In genomic region chr13:31860002-31860401, GRCh38 we compare ENCODE assay signal across 15 cellular contexts.
A peak's percentile ranks its signal among the peaks of the same experiment; 100 is the strongest.
DNase-seq lines count a peak whose midpoint lies in the region; ATAC-seq, FAIRE-seq and TF ChIP-seq lines count a peak whose summit lies in the region.
"Had no signal": no experiment of that assay in that cellular context is flagged by ENCODE, and none has a peak within 500 bp of the region (broad histone marks: within the 10 kb centered on the region; RNA-seq: fewer than 3 reads in every experiment).

No MANE protein-coding gene starts in this region.

- H4K20me1 ChIP-seq in GM23248 (ENCODE audit: insufficient read depth) = no peaks in the 10 kb centered on the region

- H3K4me1 ChIP-seq in GM23248 (ENCODE audit: insufficient read depth) = peaks cover 9% of the 10 kb centered on the region; the same call in 1 of the 2 replicates
- peaks cover 0 to 56% (median 31%) of the 10 kb centered on the region in 9 donors for H3K4me1 ChIP-seq in heart right ventricle

- no peak overlapping the region for H3K4me2 ChIP-seq in GM23248 (ENCODE audit: unreplicated experiment)
- H3K4me2 ChIP-seq: KMS-11 had no signal

- H3K36me3 Mint-ChIP-seq in activated T-helper 17 cell treated with anti-CD3 and anti-CD28 coated beads, Interleukin-2, amount 50 U/mL, for 72 hours (ENCODE audit: low read depth) = no peaks in the 10 kb centered on the region
- no peaks in the 10 kb centered on the region for H3K36me3 Mint-ChIP-seq in activated T-cell treated with anti-CD3 and anti-CD28 coated beads, Interleukin-2, amount 50 U/mL, for 24 hours (ENCODE audit: low read depth)
- H3K36me3 Mint-ChIP-seq: activated naive CD4-positive, alpha-beta T cell treated with anti-CD3 and anti-CD28 coated beads, Interleukin-2, amount 50 U/mL, for 24 hours had no signal

- no peak overlapping the region for H3K4me3 Mint-ChIP-seq in activated T-helper 17 cell treated with anti-CD3 and anti-CD28 coated beads, Interleukin-2, amount 50 U/mL, for 72 hours
- H3K4me3 Mint-ChIP-seq in activated T-cell treated with anti-CD3 and anti-CD28 coated beads, Interleukin-2, amount 50 U/mL, for 24 hours = no peak overlapping the region
- H3K4me3 Mint-ChIP-seq: activated naive CD4-positive, alpha-beta T cell treated with anti-CD3 and anti-CD28 coated beads, Interleukin-2, amount 50 U/mL, for 24 hours had no signal

- H3K4me3 ChIP-seq in GM23248 = no peak overlapping the region
- no peak overlapping the region for H3K4me3 ChIP-seq in heart right ventricle

- H3K9me3 ChIP-seq in GM23248 (ENCODE audit: low read depth) (no peaks in the 10 kb centered on the region), heart right ventricle (no peaks in the 10 kb centered on the region)

- H3K4me1 Mint-ChIP-seq in activated T-helper 17 cell treated with anti-CD3 and anti-CD28 coated beads, Interleukin-2, amount 50 U/mL, for 72 hours = peaks cover 29% of the 10 kb centered on the region
- no peaks in the 10 kb centered on the region for H3K4me1 Mint-ChIP-seq in activated T-cell treated with anti-CD3 and anti-CD28 coated beads, Interleukin-2, amount 50 U/mL, for 24 hours (ENCODE audit: low read depth)
- H3K4me1 Mint-ChIP-seq: activated naive CD4-positive, alpha-beta T cell treated with anti-CD3 and anti-CD28 coated beads, Interleukin-2, amount 50 U/mL, for 24 hours had no signal

- FAIRE-seq in H54 (lab: Jason Lieb, UNC) (no peak), frontal cortex (lab: Jason Lieb, UNC) (no peak)
- FAIRE-seq: GM12892 had no signal

- in situ Hi-C loops in GM23248 (cut with MboI) = no loop called here

- ATAC-seq in heart right ventricle = peak in 5 of 8 donors; percentile 29 to 62 (median 57)
- no peak for ATAC-seq in activated T-helper 17 cell treated with anti-CD3 and anti-CD28 coated beads, Interleukin-2, amount 50 U/mL, for 72 hours (replicated peaks)

- TF ChIP-seq CTCF in heart right ventricle (IDR thresholded peaks at IDR 0.05) = no peak

- H3K9me2 ChIP-seq in GM23248 (ENCODE audit: insufficient read depth) = no peaks in the 10 kb centered on the region

- H3K79me2 ChIP-seq in GM23248 (ENCODE audit: insufficient read depth) = no peaks in the 10 kb centered on the region

- intact Hi-C loops in heart right ventricle (cut with DNase I) = no loop called here

- H3K9ac ChIP-seq in GM23248 = no peak overlapping the region
- H3K9ac ChIP-seq: KMS-11 had no signal

- peak overlapping the region; percentile 40; the same call in 1 of the 2 replicates for H2AFZ ChIP-seq in GM23248

- H3K36me3 ChIP-seq in GM23248 (ENCODE audit: low read depth) = no peaks in the 10 kb centered on the region
- no peaks in the 10 kb centered on the region for H3K36me3 ChIP-seq in heart right ventricle
- H3K36me3 ChIP-seq: brain microvascular endothelial cell had no signal

- H3K27ac ChIP-seq in GM23248 (no peak overlapping the region), heart right ventricle (peak overlapping the region in 8 of 10 donors; percentile 43 to 72 (median 60))
- H3K27ac ChIP-seq: brain microvascular endothelial cell, KMS-11 had no signal

- no peak overlapping the region for H3K27ac Mint-ChIP-seq in activated T-helper 17 cell treated with anti-CD3 and anti-CD28 coated beads, Interleukin-2, amount 50 U/mL, for 72 hours
- H3K27ac Mint-ChIP-seq in activated T-cell treated with anti-CD3 and anti-CD28 coated beads, Interleukin-2, amount 50 U/mL, for 24 hours = no peak overlapping the region
- H3K27ac Mint-ChIP-seq: activated naive CD4-positive, alpha-beta T cell treated with anti-CD3 and anti-CD28 coated beads, Interleukin-2, amount 50 U/mL, for 24 hours had no signal

- DNase-seq in GM23248 (no peak), astrocyte of the hippocampus (ENCODE audit: low read depth, low spot score) (peak; percentile 5), heart right ventricle (peak in 1 of 2 donors; percentile 20), pons (ENCODE audit: low spot score) (peak; percentile 49), H54 (ENCODE audit: insufficient read length, low spot score) (no peak), frontal cortex (ENCODE audit: low spot score in 2 of 2) (no peak)
- no peak for DNase-seq in activated T-cell treated with anti-CD3 and anti-CD28 coated beads, Interleukin-2, amount 50 U/mL, for 24 hours
- DNase-seq: brain microvascular endothelial cell; H7; NCI-H510A; stimulated activated CD4-positive, alpha-beta T cell treated with anti-CD3 and anti-CD28 coated beads, Interleukin-4, amount 100 ng/mL, for 4 hours had no signal

- no peak for TF ChIP-seq POLR2A in H54 (IDR thresholded peaks at IDR 0.05; ENCODE audit: low read depth, low read length)

- H3K27me3 ChIP-seq in GM23248 (replicated peaks; ENCODE audit: insufficient read depth) (no peaks in the 10 kb centered on the region), heart right ventricle (no peaks in the 10 kb centered on the region)
- H3K27me3 ChIP-seq: brain microvascular endothelial cell had no signal

- 23 to 30% methylated on average over 5 of the region's 5 CpGs for WGBS in GM23248 (ENCODE audit: low coverage in 1 of 2, low lambda C conversion rate in 2 of 2, missing lambda C conversion rate in 2 of 2), 2 experiments
- WGBS in heart right ventricle, 2 donors = 36 to 42% methylated on average over 5 of the region's 5 CpGs

- H3F3A ChIP-seq in GM23248 (ENCODE audit: insufficient read depth) = no peaks in the 10 kb centered on the region

- no peaks in the 10 kb centered on the region for H3K27me3 Mint-ChIP-seq in activated T-helper 17 cell treated with anti-CD3 and anti-CD28 coated beads, Interleukin-2, amount 50 U/mL, for 72 hours
- H3K27me3 Mint-ChIP-seq in activated T-cell treated with anti-CD3 and anti-CD28 coated beads, Interleukin-2, amount 50 U/mL, for 24 hours = peaks cover 2% of the 10 kb centered on the region

- no peaks in the 10 kb centered on the region for H3K9me3 Mint-ChIP-seq in activated T-helper 17 cell treated with anti-CD3 and anti-CD28 coated beads, Interleukin-2, amount 50 U/mL, for 72 hours
- H3K9me3 Mint-ChIP-seq in activated T-cell treated with anti-CD3 and anti-CD28 coated beads, Interleukin-2, amount 50 U/mL, for 24 hours = peaks cover 2% of the 10 kb centered on the region
- H3K9me3 Mint-ChIP-seq: activated naive CD4-positive, alpha-beta T cell treated with anti-CD3 and anti-CD28 coated beads, Interleukin-2, amount 50 U/mL, for 24 hours had no signal

Comparison
In these comparisons a context has a peak if more than half of its experiments do, and no peak if none do; other contexts are left out.
1. DNase-seq: peak in astrocyte of the hippocampus (single experiment) and pons (single experiment); none in GM23248 (single experiment), H54 (single experiment), frontal cortex (0 of 2) and activated T-cell treated with anti-CD3 and anti-CD28 coated beads, Interleukin-2, amount 50 U/mL, for 24 hours (single experiment).